In genomic region chr5:133818031-133818431, GRCh38 we compare ENCODE assay signal across 10 cellular contexts.
DNase-seq lines count a peak whose midpoint lies in the region; ATAC-seq and TF ChIP-seq lines count a peak whose summit lies in the region.
"Had no signal": no experiment of that assay in that cellular context is flagged by ENCODE, and none has a peak within 500 bp of the region (broad histone marks: within the 10 kb centered on the region; RNA-seq: fewer than 3 reads in every experiment).

No MANE protein-coding gene starts in this region.

- 18 to 28% methylated on average over 5 of the region's 5 CpGs for WGBS in heart right ventricle, 2 donors
- WGBS in prostate gland = 7% methylated on average over 5 of the region's 5 CpGs

- intact Hi-C loops in heart right ventricle (cut with DNase I) = no loop called here
- intact Hi-C loops in prostate gland (cut with DNase I) = no loop called here

- H3K9me3 ChIP-seq in heart right ventricle = no peaks in the 10 kb centered on the region
- no peaks in the 10 kb centered on the region for H3K9me3 ChIP-seq in prostate gland

- H3K27ac ChIP-seq in heart right ventricle = peak overlapping the region in 7 of 10 donors; percentile 28 to 73 (median 63)
- no peak overlapping the region for H3K27ac ChIP-seq in prostate gland

- TF ChIP-seq POLR2A in prostate gland (IDR thresholded peaks at IDR 0.05) = no peak

- no peak overlapping the region for H3K4me3 ChIP-seq in heart right ventricle
- no peak overlapping the region for H3K4me3 ChIP-seq in prostate gland

- H3K36me3 ChIP-seq in heart right ventricle (no peaks in the 10 kb centered on the region), prostate gland (no peaks in the 10 kb centered on the region)

- peak; percentile 62 to 93 (median 89) for ATAC-seq in heart right ventricle
- no peak for ATAC-seq in HG02884 (IDR thresholded peaks at IDR 0.05; ENCODE audit: unreplicated experiment)
- ATAC-seq in GM18873 (IDR thresholded peaks at IDR 0.05; ENCODE audit: low FRiP score, unreplicated experiment) = no peak

- H3K27me3 ChIP-seq in heart right ventricle (peaks cover 0 to 22% (median 4%) of the 10 kb centered on the region in 7 donors), prostate gland (replicated peaks; ENCODE audit: insufficient read depth) (no peaks in the 10 kb centered on the region)

- DNase-seq in ELR (ENCODE audit: low read depth) (peak; percentile 42), astrocyte of the hippocampus (ENCODE audit: low read depth, low spot score) (peak; percentile 67), heart right ventricle (peak; percentile 39 to 77), prostate gland (ENCODE audit: low spot score) (peak; percentile 21), NCI-H510A (lab: John Stamatoyannopoulos, UW) (no peak), dedifferentiated amniotic fluid mesenchymal stem cell (ENCODE audit: extremely low spot score) (no peak)
- DNase-seq: DMS79, NCI-H2227 treated with DMSO at 0.1 percent for 48 hours had no signal

- no peak for TF ChIP-seq CTCF in heart right ventricle (IDR thresholded peaks at IDR 0.05)
- no peak for TF ChIP-seq CTCF in prostate gland (IDR thresholded peaks at IDR 0.05)

- H3K4me1 ChIP-seq in heart right ventricle = peaks cover 4 to 43% (median 28%) of the 10 kb centered on the region in 9 donors
- no peaks in the 10 kb centered on the region for H3K4me1 ChIP-seq in prostate gland (replicated peaks)

Comparison
In these comparisons a context has a peak if more than half of its experiments do, and no peak if none do; other contexts are left out.
1. DNase-seq: peak in ELR (single experiment), astrocyte of the hippocampus (single experiment), heart right ventricle (2 of 2) and prostate gland (single experiment); none in NCI-H510A (single experiment) and dedifferentiated amniotic fluid mesenchymal stem cell (single experiment).
2. ATAC-seq: peak in heart right ventricle (8 of 8); none in HG02884 (single experiment) and GM18873 (single experiment).
3. H3K27ac ChIP-seq: peak in heart right ventricle (7 of 10); none in prostate gland (0 of 2).